16 cellular contexts compared by ENCODE assay signal in the genomic region with DNA sequence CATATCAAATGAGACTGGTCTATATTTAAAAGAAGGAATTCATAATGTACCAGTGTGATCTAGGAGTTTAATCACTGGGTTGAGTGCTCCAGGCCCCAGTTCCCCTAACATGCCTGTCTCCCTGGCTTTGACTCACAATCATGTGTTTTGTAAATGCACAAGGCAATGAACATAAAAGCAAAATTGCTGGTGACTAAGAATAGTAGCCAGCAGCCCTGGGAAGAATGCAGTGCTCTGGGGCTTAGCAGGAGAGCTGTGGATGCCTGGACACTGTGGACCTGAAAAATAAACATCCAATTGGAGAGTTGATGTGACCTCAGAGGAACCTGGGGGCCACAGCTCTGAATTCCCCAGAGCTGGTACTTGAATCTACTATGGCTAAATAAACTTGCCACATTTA. TPM values are rescaled to one million over a fixed set of nuclear protein-coding genes. Genes with fewer than 3 reads are reported as not detected.
A peak's percentile ranks its signal among the peaks of the same experiment; 100 is the strongest.
DNase-seq lines count a peak whose midpoint lies in the region; ATAC-seq and TF ChIP-seq lines count a peak whose summit lies in the region.
"Had no signal": no experiment of that assay in that cellular context is flagged by ENCODE, and none has a peak within 500 bp of the region (broad histone marks: within the 10 kb centered on the region; RNA-seq: fewer than 3 reads in every experiment).

No MANE protein-coding gene starts in this region.

- no peaks in the 10 kb centered on the region for H3K9me3 Mint-ChIP-seq in T-helper 2 cell treated with Interferon-gamma antibody and Interleukin-4, amounts not matched to agents 5 μg/mL and 100 μg/mL, for 36 hours
- H3K9me3 Mint-ChIP-seq: activated CD4-positive, alpha-beta memory T cell treated with anti-CD3 and anti-CD28 coated beads, Interleukin-2, amount 10 ng/mL, durations not matched to agents 7 days and 5 days; activated T-helper 2 cell treated with anti-CD3 and anti-CD28 coated beads, Interferon-gamma antibody, Interleukin-2, Interleukin-4, amounts not matched to agents 10 μg/mL and 5 μg/mL and 100 μg/mL, durations not matched to agents 14 hours and 24 hours and 36 hours had no signal

- no peak overlapping the region for H3K4me3 ChIP-seq in epithelial cell of esophagus (ENCODE audit: low read length)
- H3K4me3 ChIP-seq: stomach had no signal

- no peak overlapping the region for H3K27ac Mint-ChIP-seq in T-helper 2 cell treated with Interferon-gamma antibody and Interleukin-4, amounts not matched to agents 5 μg/mL and 100 μg/mL, for 36 hours
- H3K27ac Mint-ChIP-seq: activated CD4-positive, alpha-beta memory T cell treated with anti-CD3 and anti-CD28 coated beads, Interleukin-2, amount 10 ng/mL, durations not matched to agents 7 days and 5 days; activated T-helper 2 cell treated with anti-CD3 and anti-CD28 coated beads, Interferon-gamma antibody, Interleukin-2, Interleukin-4, amounts not matched to agents 10 μg/mL and 5 μg/mL and 100 μg/mL, durations not matched to agents 14 hours and 24 hours and 36 hours had no signal

- H3K27me3 Mint-ChIP-seq in T-helper 2 cell treated with Interferon-gamma antibody and Interleukin-4, amounts not matched to agents 5 μg/mL and 100 μg/mL, for 36 hours (ENCODE audit: low read depth): peaks cover 2% of the 10 kb centered on the region
- H3K27me3 Mint-ChIP-seq: activated CD4-positive, alpha-beta memory T cell treated with anti-CD3 and anti-CD28 coated beads, Interleukin-2, amount 10 ng/mL, durations not matched to agents 7 days and 5 days had no signal

- H3K36me3 Mint-ChIP-seq in T-helper 2 cell treated with Interferon-gamma antibody and Interleukin-4, amounts not matched to agents 5 μg/mL and 100 μg/mL, for 36 hours (ENCODE audit: low read depth): no peaks in the 10 kb centered on the region

- ATAC-seq in GM18505 (IDR thresholded peaks at IDR 0.05; ENCODE audit: unreplicated experiment): no peak
- ATAC-seq in GM19463 (IDR thresholded peaks at IDR 0.05; ENCODE audit: unreplicated experiment): no peak
- ATAC-seq: HepG2 had no signal

- H3K4me3 Mint-ChIP-seq in T-helper 2 cell treated with Interferon-gamma antibody and Interleukin-4, amounts not matched to agents 5 μg/mL and 100 μg/mL, for 36 hours: no peak overlapping the region
- H3K4me3 Mint-ChIP-seq: activated CD4-positive, alpha-beta memory T cell treated with anti-CD3 and anti-CD28 coated beads, Interleukin-2, amount 10 ng/mL, durations not matched to agents 7 days and 5 days had no signal

- TF ChIP-seq CTCF in epithelial cell of esophagus (IDR thresholded peaks at IDR 0.05; ENCODE audit: insufficient read depth, low read depth, low read length, missing control alignments): no peak

- peak; percentile 17 for DNase-seq in Daoy (ENCODE audit: low read depth)
- DNase-seq in NCI-H146 (lab: John Stamatoyannopoulos, UW): peak; percentile 35
- DNase-seq in epithelial cell of esophagus (ENCODE audit: low read depth): peak; percentile 50
- peak; percentile 95 for DNase-seq in islet precursor cell
- DNase-seq in T-helper 2 cell treated with Interferon-gamma antibody and Interleukin-4, amounts not matched to agents 5 μg/mL and 100 μg/mL, for 36 hours (ENCODE audit: low spot score): no peak
- no peak for DNase-seq in HT-29 (ENCODE audit: low spot score)
- DNase-seq: activated CD4-positive, alpha-beta memory T cell treated with anti-CD3 and anti-CD28 coated beads, Interleukin-2, amount 10 ng/mL, durations not matched to agents 7 days and 5 days; caudate nucleus; NCI-H1092 treated with DMSO at 0.1 percent for 48 hours; RPMI8226; stomach had no signal

- H3K4me1 Mint-ChIP-seq in T-helper 2 cell treated with Interferon-gamma antibody and Interleukin-4, amounts not matched to agents 5 μg/mL and 100 μg/mL, for 36 hours (ENCODE audit: low read depth): no peaks in the 10 kb centered on the region
- H3K4me1 Mint-ChIP-seq: activated CD4-positive, alpha-beta memory T cell treated with anti-CD3 and anti-CD28 coated beads, Interleukin-2, amount 10 ng/mL, durations not matched to agents 7 days and 5 days had no signal

- no peak for TF ChIP-seq POLR2A in GM18505 (IDR thresholded peaks at IDR 0.05; ENCODE audit: borderline replicate concordance, extremely low read depth, insufficient read depth, insufficient read length)

RNA-seq across cellular contexts. Expression of gene SYNPR, which starts 50.3 kb away (rescaled TPM):
- not detected in 2 replicates for total RNA-seq in Daoy (2014; rRNA removed; shearing (Covaris generic))
- not detected in 2 replicates for total RNA-seq in HT-29 (2014; rRNA removed; shearing (Covaris generic))
- total RNA-seq: activated CD4-positive, alpha-beta memory T cell treated with anti-CD3 and anti-CD28 coated beads, Interleukin-2, amount 10 ng/mL, durations not matched to agents 7 days and 5 days; activated T-helper 2 cell treated with anti-CD3 and anti-CD28 coated beads, Interferon-gamma antibody, Interleukin-2, Interleukin-4, amounts not matched to agents 10 μg/mL and 5 μg/mL and 100 μg/mL, durations not matched to agents 14 hours and 24 hours and 36 hours; mononuclear cell had no signal

Comparison
In these comparisons a context has a peak if more than half of its experiments do, and no peak if none do; other contexts are left out.
1. DNase-seq: peak in Daoy (single experiment), NCI-H146 (single experiment), epithelial cell of esophagus (single experiment) and islet precursor cell (single experiment); none in T-helper 2 cell treated with Interferon-gamma antibody and Interleukin-4, amounts not matched to agents 5 μg/mL and 100 μg/mL, for 36 hours (single experiment) and HT-29 (single experiment).